20 cellular contexts compared by ENCODE assay signal in genomic region chr13:93217701-93218100, GRCh38. TPM values are rescaled to one million over a fixed set of nuclear protein-coding genes. Genes with fewer than 3 reads are reported as not detected.
DNase-seq lines count a peak whose midpoint lies in the region; FAIRE-seq and TF ChIP-seq lines count a peak whose summit lies in the region.
"Had no signal": no experiment of that assay in that cellular context is flagged by ENCODE, and none has a peak within 500 bp of the region (broad histone marks: within the 10 kb centered on the region; RNA-seq: fewer than 3 reads in every experiment).

No MANE protein-coding gene starts in this region.

- FAIRE-seq in bronchial epithelial cell (lab: Jason Lieb, UNC) (no peak), GM12891 (lab: Jason Lieb, UNC) (no peak)
- FAIRE-seq: A549, GM18507, GM19239 had no signal

- no peak overlapping the region for H3K27ac ChIP-seq in neuronal stem cell (replicated peaks; ENCODE audit: low read length)
- H3K27ac ChIP-seq: A549, brain microvascular endothelial cell, ovary, stomach, vagina had no signal

- H3K4me3 ChIP-seq in bronchial epithelial cell (ENCODE audit: low read depth, low read length), result no peak overlapping the region
- H3K4me3 ChIP-seq in neuronal stem cell (ENCODE audit: low read length in 2 of 2), result no peak overlapping the region
- H3K4me3 ChIP-seq: A549, mucosa of descending colon, ovary, stomach, vagina had no signal

- no peaks in the 10 kb centered on the region for H3K36me3 ChIP-seq in bronchial epithelial cell (ENCODE audit: control insufficient read depth, insufficient read depth, low read length)
- H3K36me3 ChIP-seq in neuronal stem cell (replicated peaks in 1 of 2; ENCODE audit: control insufficient read depth in 2 of 2, insufficient read depth in 2 of 2, low read length in 2 of 2), result no peaks in the 10 kb centered on the region
- H3K36me3 ChIP-seq: brain microvascular endothelial cell, ovary, stomach, vagina had no signal

- H4K8ac ChIP-seq in neuronal stem cell (ENCODE audit: low read depth, low read length), result no peak overlapping the region

- DNase-seq in NCI-H345 (lab: John Stamatoyannopoulos, UW), result peak; percentile 56
- no peak for DNase-seq in NCI-H345 treated with DMSO at 0.1 percent for 48 hours (lab: John Stamatoyannopoulos, UW; ENCODE audit: unreplicated experiment)
- peak; percentile 26 for DNase-seq in NCI-H2171 (lab: John Stamatoyannopoulos, UW)
- peak; percentile 83 for DNase-seq in bronchial epithelial cell (ENCODE audit: low read depth)
- DNase-seq in neuronal stem cell (ENCODE audit: low spot score), result no peak
- no peak for DNase-seq in activated CD8-positive, alpha-beta memory T cell treated with anti-CD3 and anti-CD28 coated beads, Interleukin-2, amount 50 U/mL, for 48 hours
- no peak for DNase-seq in GM12891 (ENCODE audit: insufficient read length, low spot score)
- DNase-seq in SHP77 (lab: John Stamatoyannopoulos, UW), result no peak
- DNase-seq: activated CD8-positive, alpha-beta memory T cell treated with anti-CD3 and anti-CD28 coated beads for 24 hours; activated gamma-delta T cell; brain microvascular endothelial cell; CD8-positive, alpha-beta T cell; mucosa of descending colon; NCI-H187; ovary; stomach had no signal

- H2AK5ac ChIP-seq in neuronal stem cell (ENCODE audit: low read depth, low read length), result no peak overlapping the region

- H2AFZ ChIP-seq in neuronal stem cell (ENCODE audit: low read length), result peak overlapping the region; percentile 74

- H2BK5ac ChIP-seq in neuronal stem cell (ENCODE audit: low read length), result no peak overlapping the region

- H3K79me1 ChIP-seq in neuronal stem cell (ENCODE audit: low read depth, low read length), result no peaks in the 10 kb centered on the region

- no peak for TF ChIP-seq CTCF in bronchial epithelial cell (IDR thresholded peaks at IDR 0.05; ENCODE audit: insufficient read depth, low read length, severe bottlenecking)

- peaks cover 5 to 14% of the 10 kb centered on the region in 2 donors for H3K4me1 ChIP-seq in neuronal stem cell (ENCODE audit: control insufficient read depth in 2 of 2, insufficient read depth in 1 of 2, low read depth in 1 of 2, low read length in 2 of 2)
- H3K4me1 ChIP-seq: A549, stomach, vagina had no signal

- no peak overlapping the region for H2BK12ac ChIP-seq in neuronal stem cell (ENCODE audit: low read length)

- H2BK120ac ChIP-seq in neuronal stem cell (ENCODE audit: low read depth, low read length), result no peak overlapping the region

- no peak overlapping the region for H3K18ac ChIP-seq in neuronal stem cell (ENCODE audit: low read length)

- H3K9me3 ChIP-seq in neuronal stem cell (replicated peaks in 1 of 2; ENCODE audit: control insufficient read depth in 2 of 2, insufficient read depth in 1 of 2, low read depth in 1 of 2, low read length in 2 of 2), result no peaks in the 10 kb centered on the region
- H3K9me3 ChIP-seq: A549, mucosa of descending colon, ovary, stomach, vagina had no signal

- H4K91ac ChIP-seq in neuronal stem cell (ENCODE audit: low read depth, low read length, poor library complexity), result no peak overlapping the region

- no peak overlapping the region for H3K23ac ChIP-seq in neuronal stem cell (ENCODE audit: low read depth, low read length, poor library complexity)

- no peak for TF ChIP-seq POLR2A in GM12891 (IDR thresholded peaks at IDR 0.05; ENCODE audit: low read depth, low read length)

- H3K27me3 ChIP-seq in bronchial epithelial cell (ENCODE audit: control insufficient read depth, insufficient read depth, low read length) (no peaks in the 10 kb centered on the region), neuronal stem cell (ENCODE audit: control insufficient read depth in 3 of 3, insufficient read depth in 3 of 3, low read depth in 1 of 3, low read length in 3 of 3) (no peaks in the 10 kb centered on the region)
- H3K27me3 ChIP-seq: brain microvascular endothelial cell, ovary, stomach, vagina had no signal

- no peak overlapping the region for H3K4me2 ChIP-seq in neuronal stem cell (ENCODE audit: insufficient read depth, low read length, poor library complexity, severe bottlenecking)
- H3K4me2 ChIP-seq: A549 had no signal

- WGBS in neuronal stem cell (ENCODE audit: extremely low coverage in 2 of 2, insufficient read length in 2 of 2, insufficient replicate concordance in 1 of 2), 2 donors, result no CpG with 5 or more reads among the region's 4 CpGs

- H2BK15ac ChIP-seq in neuronal stem cell (ENCODE audit: low read length), result no peak overlapping the region

- H3K4ac ChIP-seq in neuronal stem cell (ENCODE audit: low read length), result no peak overlapping the region

- no peak overlapping the region for H3K9ac ChIP-seq in neuronal stem cell (ENCODE audit: low read depth, low read length, poor library complexity)

- H3K14ac ChIP-seq in neuronal stem cell (ENCODE audit: low read length), result no peak overlapping the region

TF ChIP-seq in GM12891, 5 proteins besides CTCF, POLR2A, EP300 and RAD21:
- TF ChIP-seq SPI1 (IDR thresholded peaks at IDR 0.05; ENCODE audit: low read depth, low read length), result no peak
- no peak for TF ChIP-seq POU2F2 (IDR thresholded peaks at IDR 0.05; ENCODE audit: low read depth, low read length)
- no peak for TF ChIP-seq PAX5 (IDR thresholded peaks at IDR 0.05; ENCODE audit: insufficient read depth, low read length, severe bottlenecking)
- TF ChIP-seq TAF1 (IDR thresholded peaks at IDR 0.05; ENCODE audit: low read depth, low read length), result no peak
- no peak for TF ChIP-seq POLR2AphosphoS5 (IDR thresholded peaks at IDR 0.05; ENCODE audit: low read depth, low read length)

RNA-seq across cellular contexts. Expression of gene GPC6, which starts 8.9 kb away (rescaled TPM):
- total RNA-seq in bronchial epithelial cell, result 0.90 and 5.5 TPM in 2 replicates
- polyA plus RNA-seq in neuronal stem cell (2013, experiment 1 of 2), result 18.8 TPM
- polyA plus RNA-seq in neuronal stem cell (2013, experiment 2 of 2), result 20.0 TPM
- polyA plus RNA-seq in GM12891 (2012; ENCODE audit: low read depth, missing spikeins), result 0.12 TPM
- total RNA-seq: CD8-positive, alpha-beta T cell had no signal

Comparison
In these comparisons a context has a peak if more than half of its experiments do, and no peak if none do; other contexts are left out.
1. DNase-seq: peak in NCI-H345 (single experiment), NCI-H2171 (single experiment) and bronchial epithelial cell (single experiment); none in NCI-H345 treated with DMSO at 0.1 percent for 48 hours (single experiment), neuronal stem cell (single experiment), activated CD8-positive, alpha-beta memory T cell treated with anti-CD3 and anti-CD28 coated beads, Interleukin-2, amount 50 U/mL, for 48 hours (single experiment), GM12891 (single experiment) and SHP77 (0 of 2).